In the genomic region with DNA sequence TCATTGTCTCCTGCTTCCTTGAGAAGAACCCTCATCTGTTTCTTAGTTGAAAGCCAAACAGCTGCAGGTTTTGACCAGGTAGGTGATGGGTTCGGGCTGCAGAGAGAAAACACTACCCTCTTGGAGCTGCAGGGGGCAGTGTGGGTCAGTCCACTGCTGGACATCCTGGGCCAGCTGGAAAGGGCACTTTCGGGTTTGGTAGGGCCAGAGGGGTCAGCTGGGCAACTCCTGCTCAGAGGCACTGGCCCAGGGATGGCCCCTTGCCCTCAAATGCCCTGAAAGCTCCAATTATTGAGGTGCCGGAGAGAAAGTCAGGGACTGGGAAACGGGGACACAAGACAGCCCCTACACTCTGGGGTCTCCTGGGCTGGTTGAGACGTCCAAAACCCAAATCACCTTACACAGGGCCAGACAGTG, we compare ENCODE assay signal across 8 cellular contexts.
DNase-seq lines count a peak whose midpoint lies in the region; ATAC-seq and TF ChIP-seq lines count a peak whose summit lies in the region.

No MANE protein-coding gene starts in this region.

- ATAC-seq in GM21529 (IDR thresholded peaks at IDR 0.05; ENCODE audit: unreplicated experiment) (peak; percentile 84), gastroesophageal sphincter (no peak), sciatic nerve (peak; percentile 68), HG03097 (IDR thresholded peaks at IDR 0.05; ENCODE audit: low FRiP score, unreplicated experiment) (no peak)
- peak; percentile 79 to 85 for ATAC-seq in activated T-cell treated with anti-CD3 and anti-CD28 coated beads, Interleukin-2, amount 50 U/mL, for 72 hours (replicated peaks in 1 of 2)

- no peak for TF ChIP-seq EP300 in gastroesophageal sphincter (IDR thresholded peaks at IDR 0.05)

- peaks cover 26 to 31% of the 10 kb centered on the region in 2 donors for H3K36me3 Mint-ChIP-seq in CD14-positive monocyte
- no peaks in the 10 kb centered on the region for H3K36me3 Mint-ChIP-seq in activated T-cell treated with anti-CD3 and anti-CD28 coated beads, Interleukin-2, amount 50 U/mL, for 72 hours (ENCODE audit: insufficient read depth in 2 of 2)

- no peak overlapping the region for H3K4me3 Mint-ChIP-seq in CD14-positive monocyte
- no peak overlapping the region for H3K4me3 Mint-ChIP-seq in activated T-cell treated with anti-CD3 and anti-CD28 coated beads, Interleukin-2, amount 50 U/mL, for 72 hours

- TF ChIP-seq POLR2A in gastroesophageal sphincter (IDR thresholded peaks at IDR 0.05): no peak

- intact Hi-C loops in CD14-positive monocyte (cut with micrococcal nuclease) (loop anchor here (1.0 to 5.0 kb wide), 3 partner anchors 34 to 117 kb away; no protein-coding TSS in a partner anchor), sciatic nerve (cut with DNase I) (no loop called here)

- peak overlapping the region in 4 of 7 donors; percentile 56 to 76 (median 67) for H3K27ac Mint-ChIP-seq in CD14-positive monocyte
- H3K27ac Mint-ChIP-seq in activated T-cell treated with anti-CD3 and anti-CD28 coated beads, Interleukin-2, amount 50 U/mL, for 72 hours: no peak overlapping the region

- no CpG with 5 or more reads among the region's 5 CpGs for WGBS in gastroesophageal sphincter (ENCODE audit: low coverage in 1 of 2), 2 donors

- peaks cover 0 to 2% (median 0%) of the 10 kb centered on the region in 7 donors for H3K9me3 Mint-ChIP-seq in CD14-positive monocyte
- no peaks in the 10 kb centered on the region for H3K9me3 Mint-ChIP-seq in activated T-cell treated with anti-CD3 and anti-CD28 coated beads, Interleukin-2, amount 50 U/mL, for 72 hours

- peak; percentile 95 for TF ChIP-seq CTCF in CD14-positive monocyte (IDR thresholded peaks at IDR 0.05)
- peak in 3 of 4 experiments; percentile 51 to 69 (median 62) for TF ChIP-seq CTCF in gastroesophageal sphincter (IDR thresholded peaks at IDR 0.05)

- no peaks in the 10 kb centered on the region for H3K9me3 ChIP-seq in gastroesophageal sphincter

- peaks cover 9% of the 10 kb centered on the region for H3K27me3 ChIP-seq in gastroesophageal sphincter

- H3K27ac ChIP-seq in gastroesophageal sphincter: no peak overlapping the region

- no peak overlapping the region for H3K4me3 ChIP-seq in gastroesophageal sphincter

- peaks cover 0 to 5% (median 0%) of the 10 kb centered on the region in 3 donors for H3K27me3 Mint-ChIP-seq in CD14-positive monocyte (ENCODE audit: low read depth in 3 of 3)
- no peaks in the 10 kb centered on the region for H3K27me3 Mint-ChIP-seq in activated T-cell treated with anti-CD3 and anti-CD28 coated beads, Interleukin-2, amount 50 U/mL, for 72 hours (ENCODE audit: low read depth)

- H3K4me1 ChIP-seq in gastroesophageal sphincter: no peaks in the 10 kb centered on the region

- H3K4me1 Mint-ChIP-seq in CD14-positive monocyte: peaks cover 16% of the 10 kb centered on the region
- H3K4me1 Mint-ChIP-seq in activated T-cell treated with anti-CD3 and anti-CD28 coated beads, Interleukin-2, amount 50 U/mL, for 72 hours (ENCODE audit: low read depth): peaks cover 15% of the 10 kb centered on the region

- DNase-seq in CD14-positive monocyte (ENCODE audit: low spot score): peak; percentile 62
- DNase-seq in NCI-H460 (ENCODE audit: extremely low read depth, low read depth): peak; percentile 30
- peak; percentile 70 to 76 for DNase-seq in activated T-cell treated with anti-CD3 and anti-CD28 coated beads, Interleukin-2, amount 50 U/mL, for 72 hours
- no peak for DNase-seq in sciatic nerve (ENCODE audit: low spot score)
- no peak for DNase-seq in inferior parietal cortex (ENCODE audit: extremely low spot score)

- H3K36me3 ChIP-seq in gastroesophageal sphincter: no peaks in the 10 kb centered on the region

Comparison
In these comparisons a context has a peak if more than half of its experiments do, and no peak if none do; other contexts are left out.
1. DNase-seq: peak in CD14-positive monocyte (single experiment), NCI-H460 (single experiment) and activated T-cell treated with anti-CD3 and anti-CD28 coated beads, Interleukin-2, amount 50 U/mL, for 72 hours (2 of 2); none in sciatic nerve (single experiment) and inferior parietal cortex (single experiment).
2. ATAC-seq: peak in GM21529 (single experiment), activated T-cell treated with anti-CD3 and anti-CD28 coated beads, Interleukin-2, amount 50 U/mL, for 72 hours (2 of 2) and sciatic nerve (single experiment); none in gastroesophageal sphincter (single experiment) and HG03097 (single experiment).